In genomic region chr2:152171733-152172132, GRCh38 we compare ENCODE assay signal across 12 cellular contexts. TPM values are rescaled to one million over a fixed set of nuclear protein-coding genes. Genes with fewer than 3 reads are reported as not detected.
DNase-seq lines count a peak whose midpoint lies in the region; ATAC-seq, FAIRE-seq and TF ChIP-seq lines count a peak whose summit lies in the region.
"Had no signal": no experiment of that assay in that cellular context is flagged by ENCODE, and none has a peak within 500 bp of the region (broad histone marks: within the 10 kb centered on the region; RNA-seq: fewer than 3 reads in every experiment).

No MANE protein-coding gene starts in this region.

- POLR2A ChIA-PET in GM12878 (lab: Charles Lee), result interaction anchor here (1.1 to 3.0 kb wide), 2 partner anchors 16 to 126 kb away, joined by 4 to 10 read pairs; no protein-coding TSS in a partner anchor

- RAD21 ChIA-PET in GM12878 (lab: Charles Lee; ENCODE audit: unreplicated experiment), result interaction anchor here (0.9 to 1.6 kb wide), 3 partner anchors 16 to 135 kb away, joined by 3 read pairs; no protein-coding TSS in a partner anchor

- peak overlapping the region; percentile 39; the same call in 1 of the 2 replicates for H3K4me3 ChIP-seq in GM12878
- peak overlapping the region in 2 of 3 experiments; percentile 37 to 73 for H3K4me3 ChIP-seq in keratinocyte (ENCODE audit: control insufficient read depth in 2 of 3, extremely low read depth in 1 of 3, insufficient read depth in 2 of 3, low read depth in 1 of 3, low read length in 3 of 3)
- no peak overlapping the region for H3K4me3 ChIP-seq in MG63

- dilution Hi-C loops in keratinocyte (cut with MboI; ENCODE audit: extremely low pct_ligation_motif_present, low sequenced_read_pairs), result no loop called here

- H3K9me3 ChIP-seq in GM12878 (replicated peaks; ENCODE audit: control insufficient read depth, insufficient read depth, low read length), result no peaks in the 10 kb centered on the region
- H3K9me3 ChIP-seq in keratinocyte (ENCODE audit: control insufficient read depth, low read depth, low read length), result no peaks in the 10 kb centered on the region
- H3K9me3 ChIP-seq in MG63, result no peaks in the 10 kb centered on the region

- H3K9ac ChIP-seq in GM12878 (ENCODE audit: control insufficient read depth, insufficient read depth, low read length) (peak overlapping the region; percentile 47), keratinocyte (ENCODE audit: control insufficient read depth, extremely low read depth, insufficient read depth, low read length) (peak overlapping the region; percentile 44)

- FAIRE-seq in GM18507 (lab: Jason Lieb, UNC) (peak; percentile 26), GM12878 (lab: Jason Lieb, UNC) (no peak), keratinocyte (lab: Jason Lieb, UNC) (peak; percentile 80)

- no peaks in the 10 kb centered on the region for H3K27me3 ChIP-seq in GM12878 (replicated peaks in 1 of 2; ENCODE audit: control insufficient read depth in 2 of 2, insufficient read depth in 2 of 2, low read length in 1 of 2)
- H3K27me3 ChIP-seq in keratinocyte (ENCODE audit: control insufficient read depth, extremely low read depth, insufficient read depth, low read length), result no peaks in the 10 kb centered on the region
- no peaks in the 10 kb centered on the region for H3K27me3 ChIP-seq in MG63

- H3K27ac ChIP-seq in GM12878 (ENCODE audit: control insufficient read depth, insufficient read depth) (peak overlapping the region; percentile 73), keratinocyte (ENCODE audit: control insufficient read depth, insufficient read depth, low read length) (peak overlapping the region; percentile 77)

- TF ChIP-seq CTCF in GM12878 (IDR thresholded peaks at IDR 0.05 in 2 of 3, conservative IDR thresholded peaks at IDR 0.05 in 1 of 3; ENCODE audit: control insufficient read depth in 2 of 3, extremely low read depth in 1 of 3, insufficient read depth in 1 of 3, low read depth in 3 of 3, low read length in 3 of 3) (no peak), keratinocyte (optimal IDR thresholded peaks at IDR 0.05 in 1 of 3, IDR thresholded peaks at IDR 0.05 in 1 of 3, conservative IDR thresholded peaks at IDR 0.05 in 1 of 3; ENCODE audit: extremely low read depth in 1 of 3, insufficient read depth in 2 of 3, low read length in 3 of 3) (no peak)

- H3K4me1 ChIP-seq in GM12878 (ENCODE audit: control insufficient read depth, insufficient read depth, low read length), result peaks cover 11% of the 10 kb centered on the region
- peaks cover 22% of the 10 kb centered on the region for H3K4me1 ChIP-seq in keratinocyte (ENCODE audit: control insufficient read depth, extremely low read depth, insufficient read depth, low read length)

- ATAC-seq in GM12878, result no peak
- ATAC-seq in stimulated activated memory B cell treated with anti-CD40 and anti-IgM and Interleukin-4, amounts not matched to agents 10 μg/mL and 1 μg/mL and 100 μg/mL, for 72 hours, result no peak

- no peaks in the 10 kb centered on the region for H3K27me3 Mint-ChIP-seq in stimulated activated memory B cell treated with anti-CD40 and anti-IgM and Interleukin-4, amounts not matched to agents 10 μg/mL and 1 μg/mL and 100 μg/mL, for 72 hours

- no peak for TF ChIP-seq POLR2A in GM12878 (IDR thresholded peaks at IDR 0.05; ENCODE audit: low read depth, low read length)

- DNase-seq in GM18507 (ENCODE audit: extremely low spot score, insufficient read length, low read depth) (no peak), GM12878 (ENCODE audit: low read depth, low spot score) (no peak), keratinocyte (ENCODE audit: low read depth, low spot score) (no peak), AG08396 (ENCODE audit: low spot score) (no peak), AG20443 (ENCODE audit: low spot score) (no peak), MG63 (no peak)
- no peak for DNase-seq in activated CD4-positive, alpha-beta T cell treated with anti-CD3 and anti-CD28 coated beads for 1 hour
- DNase-seq: KBM-7; NCI-H446 treated with DMSO at 0.1 percent for 48 hours; stimulated activated CD4-positive, alpha-beta T cell treated with anti-CD3 and anti-CD28 coated beads, Interleukin-2, amount 100 ng/mL, for 48 hours had no signal

- H3K4me1 Mint-ChIP-seq in stimulated activated memory B cell treated with anti-CD40 and anti-IgM and Interleukin-4, amounts not matched to agents 10 μg/mL and 1 μg/mL and 100 μg/mL, for 72 hours, result peaks cover 62% of the 10 kb centered on the region

- no peak for TF ChIP-seq RAD21 in GM12878 (IDR thresholded peaks at IDR 0.05; ENCODE audit: insufficient read depth, low read depth, low read length)

- H3K9me1 ChIP-seq in keratinocyte (ENCODE audit: control insufficient read depth, extremely low read depth, insufficient read depth, low read length), result no peaks in the 10 kb centered on the region

- no peak for TF ChIP-seq EP300 in GM12878 (IDR thresholded peaks at IDR 0.05; ENCODE audit: borderline replicate concordance in 1 of 2, control insufficient read depth in 1 of 2, low read depth in 2 of 2, low read length in 2 of 2)

- H3K36me3 ChIP-seq in GM12878 (ENCODE audit: control insufficient read depth in 2 of 2, insufficient read depth in 2 of 2, low read length in 1 of 2) (no peaks in the 10 kb centered on the region), keratinocyte (ENCODE audit: control insufficient read depth in 2 of 2, extremely low read depth in 1 of 2, insufficient read depth in 2 of 2, low read length in 2 of 2) (no peaks in the 10 kb centered on the region), MG63 (no peaks in the 10 kb centered on the region)

- in situ Hi-C loops in GM12878 (cut with MboI), result no loop called here

- SMC1A ChIA-PET in GM12878 (lab: Charles Lee; ENCODE audit: uncharacterized antibody, unreplicated experiment), result interaction anchor here (1.0 to 3.3 kb wide), 7 partner anchors 10 to 464 kb away, joined by 3 to 20 read pairs (median 7); no protein-coding TSS in a partner anchor

- peak overlapping the region; percentile 16 for H3K27ac Mint-ChIP-seq in stimulated activated memory B cell treated with anti-CD40 and anti-IgM and Interleukin-4, amounts not matched to agents 10 μg/mL and 1 μg/mL and 100 μg/mL, for 72 hours
- H3K27ac Mint-ChIP-seq: T-helper 2 cell treated with Interferon-gamma antibody and Interleukin-4, amounts not matched to agents 5 μg/mL and 100 μg/mL, for 36 hours had no signal

- no peak overlapping the region for H3K4me3 Mint-ChIP-seq in stimulated activated memory B cell treated with anti-CD40 and anti-IgM and Interleukin-4, amounts not matched to agents 10 μg/mL and 1 μg/mL and 100 μg/mL, for 72 hours
- H3K4me3 Mint-ChIP-seq: T-helper 2 cell treated with Interferon-gamma antibody and Interleukin-4, amounts not matched to agents 5 μg/mL and 100 μg/mL, for 36 hours had no signal

- H3K9me3 Mint-ChIP-seq in stimulated activated memory B cell treated with anti-CD40 and anti-IgM and Interleukin-4, amounts not matched to agents 10 μg/mL and 1 μg/mL and 100 μg/mL, for 72 hours, result no peaks in the 10 kb centered on the region
- H3K9me3 Mint-ChIP-seq: T-helper 2 cell treated with Interferon-gamma antibody and Interleukin-4, amounts not matched to agents 5 μg/mL and 100 μg/mL, for 36 hours had no signal

- H3K4me2 ChIP-seq in GM12878 (ENCODE audit: control insufficient read depth, insufficient read depth), result peak overlapping the region; percentile 64
- H3K4me2 ChIP-seq in keratinocyte (ENCODE audit: control insufficient read depth, extremely low read depth, insufficient read depth, low read depth, low read length), result peak overlapping the region; percentile 94

- CTCF ChIA-PET in GM12878 (lab: Yijun Ruan, JAX), result interaction anchor here (0.6 to 1.9 kb wide), 7 partner anchors 29 to 615 kb away, joined by 3 to 10 read pairs (median 3); no protein-coding TSS in a partner anchor

- H4K20me1 ChIP-seq in GM12878 (ENCODE audit: control insufficient read depth, insufficient read depth) (no peaks in the 10 kb centered on the region), keratinocyte (ENCODE audit: control insufficient read depth, extremely low read depth, insufficient read depth, low read length) (no peaks in the 10 kb centered on the region)

- H3K36me3 Mint-ChIP-seq in stimulated activated memory B cell treated with anti-CD40 and anti-IgM and Interleukin-4, amounts not matched to agents 10 μg/mL and 1 μg/mL and 100 μg/mL, for 72 hours, result peaks cover 11% of the 10 kb centered on the region

- H3K79me2 ChIP-seq in GM12878 (ENCODE audit: control insufficient read depth, insufficient read depth, low read length) (peaks cover 82% of the 10 kb centered on the region), keratinocyte (ENCODE audit: control insufficient read depth, insufficient read depth, low read length) (peaks cover 65% of the 10 kb centered on the region)

- WGBS in GM12878 (ENCODE audit: insufficient coverage, insufficient replicate concordance, low lambda C conversion rate, missing lambda C conversion rate), result 80% methylated on average over 3 of the region's 3 CpGs

- H2AFZ ChIP-seq in GM12878 (ENCODE audit: control insufficient read depth, low read depth, low read length) (peak overlapping the region; percentile 38), keratinocyte (ENCODE audit: control insufficient read depth, low read length) (peak overlapping the region; percentile 83)

- no TSS peak for BruUV-seq in GM12878 (replicated peaks; lab: Mats Ljungman, UMichigan)

- intact Hi-C loops in GM12878 (cut with micrococcal nuclease; ENCODE audit: unreplicated experiment), result loop anchor here (10.0 kb wide), 1 partner anchor 293 kb away; no protein-coding TSS in a partner anchor

RNA-seq across cellular contexts. Expression of gene STAM2, which starts 3.8 kb away (rescaled TPM):
- total RNA-seq in GM12878 (2013; cell fraction: nucleolus; rRNA removed), result 57.1 and 59.3 TPM in 2 replicates
- 16.2 and 19.4 TPM in 2 replicates for total RNA-seq in GM12878 (2014; rRNA removed)
- 20.0 and 20.5 TPM in 2 replicates for total RNA-seq in GM12878 (2014; rRNA removed; fragmentation: Illumina TruSeq; extraction: Trizol)
- total RNA-seq in GM12878 (2021), result 19.7 and 21.5 TPM in 2 replicates
- 4.4 TPM for polyA plus RNA-seq in GM12878 (2011; ENCODE audit: low read depth)
- polyA plus RNA-seq in GM12878 (2011; rRNA removed), result 21.6 and 36.5 TPM in 2 replicates
- 7.9 and 8.4 TPM in 2 replicates for polyA plus RNA-seq in GM12878 (2011; cell fraction: cytosol; rRNA removed)
- 18.3 and 22.4 TPM in 2 replicates for polyA plus RNA-seq in GM12878 (2011; cell fraction: nucleus; rRNA removed)
- polyA plus RNA-seq in GM12878 (2012), result 6.6 and 8.4 TPM in 2 replicates
- 16.3 and 19.1 TPM in 2 replicates for polyA plus RNA-seq in GM12878 (2014; fragmentation: Illumina TruSeq; extraction: Trizol)
- polyA plus RNA-seq in GM12878 (2014; fragmentation: Nextera tagmentation; extraction: Ambion mirVana), result 1 to 10 TPM; 4.4 to 7.8 TPM
- polyA plus RNA-seq in GM12878 (2014; rRNA removed), result 11.5 and 13.2 TPM in 2 replicates
- 10 to 100 TPM; 15.9 to 16.9 TPM for polyA plus RNA-seq in GM12878 (2016; fragmentation: Nextera tagmentation; extraction: Ambion mirVana)
- polyA minus RNA-seq in GM12878 (2011; rRNA and poly(A)+ RNA removed), result 20.0 and 27.9 TPM in 2 replicates
- polyA minus RNA-seq in GM12878 (2011; cell fraction: cytosol; rRNA and poly(A)+ RNA removed), result 9.0 and 10.9 TPM in 2 replicates
- polyA minus RNA-seq in GM12878 (2011; cell fraction: nucleus; rRNA and poly(A)+ RNA removed), result 12.0 and 15.4 TPM in 2 replicates
- 11.7 to 20.7 TPM (median 17.1 TPM) in 3 replicates for polyA plus RNA-seq in keratinocyte
- 16.0 TPM for polyA plus RNA-seq in keratinocyte (2011; ENCODE audit: low read depth)
- polyA plus RNA-seq in keratinocyte (2011; cell fraction: cytosol; rRNA removed), result 6.6 and 11.3 TPM in 2 replicates
- 17.0 and 20.2 TPM in 2 replicates for polyA plus RNA-seq in keratinocyte (2011; cell fraction: nucleus; rRNA removed)
- polyA plus RNA-seq in keratinocyte (2012; ENCODE audit: low replicate concordance), result 9.8 and 12.2 TPM in 2 replicates
- polyA minus RNA-seq in keratinocyte, result 11.0 to 22.6 TPM (median 22.2 TPM) in 3 replicates
- polyA minus RNA-seq in keratinocyte (2011; cell fraction: cytosol; rRNA and poly(A)+ RNA removed), result 21.9 TPM
- polyA minus RNA-seq in keratinocyte (2011; cell fraction: nucleus; rRNA and poly(A)+ RNA removed), result 12.8 and 27.2 TPM in 2 replicates
- 31.9 and 33.1 TPM in 2 replicates for total RNA-seq in MG63 (2014; rRNA removed; shearing (Covaris generic); ENCODE audit: low replicate concordance)
